In genomic region chr4:165052627-165053026, GRCh38 we compare ENCODE assay signal across 2 cellular contexts.
TF ChIP-seq lines count a peak whose summit lies in the region.

No MANE protein-coding gene starts in this region.

TF ChIP-seq in GM23338, 12 proteins besides CTCF, POLR2A, EP300 and RAD21:
- TF ChIP-seq JUNB (IDR thresholded peaks at IDR 0.05; ENCODE audit: unreplicated experiment) (no peak), NANOG (IDR thresholded peaks at IDR 0.05; ENCODE audit: borderline replicate concordance) (no peak), ETS1 (IDR thresholded peaks at IDR 0.05) (no peak), EZH2phosphoT487 (IDR thresholded peaks at IDR 0.05; ENCODE audit: unreplicated experiment) (no peak), POLR2AphosphoS5 (IDR thresholded peaks at IDR 0.05; ENCODE audit: low read depth) (no peak), STAT1 (IDR thresholded peaks at IDR 0.05; ENCODE audit: unreplicated experiment) (no peak), CREB1 (CRISPR knock-in tag; IDR thresholded peaks at IDR 0.05; ENCODE audit: low read depth) (no peak), REST (IDR thresholded peaks at IDR 0.05; ENCODE audit: unreplicated experiment) (no peak), EZH2 (IDR thresholded peaks at IDR 0.05; ENCODE audit: low read depth, unreplicated experiment) (no peak), ZNF114 (CRISPR knock-in tag; IDR thresholded peaks at IDR 0.05) (no peak), ZNF331 (CRISPR knock-in tag; IDR thresholded peaks at IDR 0.05; ENCODE audit: low read depth) (no peak), ZNF462 (CRISPR knock-in tag; IDR thresholded peaks at IDR 0.05) (no peak)
TF ChIP-seq in GM23338: peak in this region for 0.

TF ChIP-seq in H1, 55 proteins besides CTCF, POLR2A, EP300 and RAD21:
- TF ChIP-seq JUN (IDR thresholded peaks at IDR 0.05; ENCODE audit: low read depth, low read length): no peak
- TF ChIP-seq HDAC6 (IDR thresholded peaks at IDR 0.05; ENCODE audit: low read depth, low read length): no peak
- no peak for TF ChIP-seq RXRA (IDR thresholded peaks at IDR 0.05; ENCODE audit: insufficient read depth, low read depth, low read length)
- TF ChIP-seq FOSL1 (IDR thresholded peaks at IDR 0.05; ENCODE audit: insufficient read depth, low read depth, low read length): no peak
- TF ChIP-seq PHF8 (conservative IDR thresholded peaks at IDR 0.05; ENCODE audit: low read depth, low read length): no peak
- TF ChIP-seq BCL11A (IDR thresholded peaks at IDR 0.05; ENCODE audit: low read depth in 2 of 2, low read length in 2 of 2): no peak
- TF ChIP-seq CTBP2 (IDR thresholded peaks at IDR 0.05; ENCODE audit: borderline replicate concordance, insufficient read depth, insufficient read length, low read length): no peak
- no peak for TF ChIP-seq EGR1 (IDR thresholded peaks at IDR 0.05; ENCODE audit: borderline replicate concordance, low read depth, low read length)
- TF ChIP-seq, protein P1, sequence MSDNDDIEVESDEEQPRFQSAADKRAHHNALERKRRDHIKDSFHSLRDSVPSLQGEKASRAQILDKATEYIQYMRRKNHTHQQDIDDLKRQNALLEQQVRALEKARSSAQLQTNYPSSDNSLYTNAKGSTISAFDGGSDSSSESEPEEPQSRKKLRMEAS (IDR thresholded peaks at IDR 0.05): no peak
